In genomic region chr9:98330831-98331230, GRCh38 we compare ENCODE assay signal across 22 cellular contexts.
DNase-seq lines count a peak whose midpoint lies in the region; ATAC-seq and TF ChIP-seq lines count a peak whose summit lies in the region.
"Had no signal": no experiment of that assay in that cellular context is flagged by ENCODE, and none has a peak within 500 bp of the region (broad histone marks: within the 10 kb centered on the region; RNA-seq: fewer than 3 reads in every experiment).

No MANE protein-coding gene starts in this region.

- peak; percentile 85 for DNase-seq in EH (ENCODE audit: low read depth)
- peak; percentile 91 for DNase-seq in fibroblast of gingiva (ENCODE audit: low read depth)
- peak; percentile 21 for DNase-seq in osteoblast (ENCODE audit: insufficient read length, low spot score, missing footprints)
- DNase-seq in RWPE1 (ENCODE audit: low spot score): no peak
- DNase-seq in NCI-H1092 treated with DMSO at 0.1 percent for 48 hours (lab: John Stamatoyannopoulos, UW): no peak
- DNase-seq: activated CD4-positive, alpha-beta T cell treated with anti-CD3 and anti-CD28 coated beads, Interleukin-2, amount 50 U/mL, for 4 hours; activated effector memory CD4-positive, alpha-beta T cell treated with anti-CD3 and anti-CD28 coated beads, Interleukin-2, amount 50 U/mL, for 16 hours; Caco-2; mesendoderm; naive B cell; NCI-H146; NCI-H510A treated with DMSO at 0.1 percent for 48 hours; RPMI8226; stimulated activated naive CD4-positive, alpha-beta T cell had no signal

- no peak overlapping the region for H3K4me2 ChIP-seq in osteoblast (ENCODE audit: insufficient read depth, low read length)
- H3K4me2 ChIP-seq: BLaER1, smooth muscle cell had no signal

- peaks cover 8% of the 10 kb centered on the region for H3K4me1 ChIP-seq in osteoblast (ENCODE audit: insufficient read depth, low read length)
- H3K4me1 ChIP-seq: BLaER1, Caco-2 had no signal

- H3K79me2 ChIP-seq in osteoblast (ENCODE audit: insufficient read depth, low read length): no peaks in the 10 kb centered on the region

- no peaks in the 10 kb centered on the region for H3K36me3 ChIP-seq in osteoblast (ENCODE audit: insufficient read depth, low read length)
- H3K36me3 ChIP-seq: BLaER1, cardiac muscle cell, thoracic aorta had no signal

- H3K27me3 ChIP-seq in osteoblast (ENCODE audit: insufficient read depth, low read length): no peaks in the 10 kb centered on the region
- H3K27me3 ChIP-seq: BLaER1, cardiac muscle cell had no signal

- ATAC-seq in SK-N-SH treated with all-trans-retinoic acid at 6 μM for 48 hours: peak; percentile 20; the same call in 2 of the 3 replicates
- ATAC-seq in GM19397 (IDR thresholded peaks at IDR 0.05; ENCODE audit: unreplicated experiment): no peak
- ATAC-seq in HG02588 (IDR thresholded peaks at IDR 0.05; ENCODE audit: unreplicated experiment): no peak

- TF ChIP-seq CTCF in osteoblast (IDR thresholded peaks at IDR 0.05; ENCODE audit: extremely low read depth, low read depth, low read length): no peak
- TF ChIP-seq CTCF in RWPE1 (conservative IDR thresholded peaks at IDR 0.05; ENCODE audit: low read depth): no peak

- H3K4me3 ChIP-seq in osteoblast (ENCODE audit: insufficient read depth, low read length): no peak overlapping the region
- H3K4me3 ChIP-seq: BLaER1, cardiac muscle cell, K562, smooth muscle cell, thoracic aorta had no signal

- H4K20me1 ChIP-seq in osteoblast (ENCODE audit: insufficient read depth, low read length): no peaks in the 10 kb centered on the region
- H4K20me1 ChIP-seq: BLaER1 had no signal

- H2AFZ ChIP-seq in osteoblast (ENCODE audit: low read length): no peak overlapping the region

- no peaks in the 10 kb centered on the region for H3K9me3 ChIP-seq in osteoblast (ENCODE audit: low read depth, low read length)
- H3K9me3 ChIP-seq: BLaER1, Caco-2, thoracic aorta had no signal

- H3K27ac ChIP-seq in osteoblast (ENCODE audit: low read depth, low read length) (no peak overlapping the region), RWPE1 (no peak overlapping the region)
- H3K27ac ChIP-seq: BLaER1, cardiac muscle cell, thoracic aorta had no signal

- POLR2A ChIA-PET in RWPE1 (lab: Yijun Ruan, JAX; ENCODE audit: low non-redundant PET): no interaction called here

- CTCF ChIA-PET in RWPE1 (lab: Yijun Ruan, JAX): interaction anchor here (1.1 kb wide), 1 partner anchor 15 kb away, joined by 3 read pairs; no protein-coding TSS in a partner anchor

TF ChIP-seq in SK-N-SH treated with all-trans-retinoic acid at 6 μM for 48 hours, 23 proteins besides CTCF, POLR2A, EP300 and RAD21:
- no peak for TF ChIP-seq BACH2 (CRISPR knock-in tag; IDR thresholded peaks at IDR 0.05; ENCODE audit: borderline replicate concordance)
- no peak for TF ChIP-seq POU6F1 (CRISPR knock-in tag; IDR thresholded peaks at IDR 0.05; ENCODE audit: borderline replicate concordance, low read depth)
- TF ChIP-seq TCF4 (CRISPR knock-in tag; IDR thresholded peaks at IDR 0.05; ENCODE audit: borderline replicate concordance): peak; percentile 27; the same call in 1 of the 2 replicates
- TF ChIP-seq OSR1 (CRISPR knock-in tag; IDR thresholded peaks at IDR 0.05): no peak

Comparison
In these comparisons a context has a peak if more than half of its experiments do, and no peak if none do; other contexts are left out.
1. DNase-seq: peak in EH (single experiment), fibroblast of gingiva (single experiment) and osteoblast (single experiment); none in RWPE1 (single experiment) and NCI-H1092 treated with DMSO at 0.1 percent for 48 hours (single experiment).